8 cellular contexts compared by ENCODE assay signal in genomic region chr22:45159652-45160462, GRCh38. TPM values are rescaled to one million over a fixed set of nuclear protein-coding genes. Genes with fewer than 3 reads are reported as not detected.
A peak's percentile ranks its signal among the peaks of the same experiment; 100 is the strongest.
DNase-seq lines count a peak whose midpoint lies in the region; ATAC-seq and TF ChIP-seq lines count a peak whose summit lies in the region.

No MANE protein-coding gene starts in this region.

- peaks cover 67% of the 10 kb centered on the region for H3K4me1 Mint-ChIP-seq in CD14-positive monocyte

- peaks cover 0 to 1% (median 0%) of the 10 kb centered on the region in 7 donors for H3K9me3 Mint-ChIP-seq in CD14-positive monocyte

- peak overlapping the region; percentile 95 to 98 (median 97) for H3K27ac Mint-ChIP-seq in CD14-positive monocyte

- no peaks in the 10 kb centered on the region for H3K27me3 ChIP-seq in HUES6 (ENCODE audit: control insufficient read depth, insufficient read depth, low read length)
- H3K27me3 ChIP-seq in mammary epithelial cell (ENCODE audit: insufficient read depth, low read length): no peaks in the 10 kb centered on the region

- intact Hi-C loops in CD14-positive monocyte (cut with micrococcal nuclease): loop anchor here in 1 of 2 donors (10.0 kb wide), 1 partner anchor 885 kb away; no protein-coding TSS in a partner anchor
- intact Hi-C loops in mammary epithelial cell (cut with micrococcal nuclease): no loop called here
- intact Hi-C loops in mucosa of descending colon (cut with DNase I, micrococcal nuclease): no loop called here
- intact Hi-C loops in posterior vena cava (cut with DNase I): no loop called here

- H2AFZ ChIP-seq in mammary epithelial cell (ENCODE audit: low read depth, low read length): no peak overlapping the region

- H3K36me3 Mint-ChIP-seq in CD14-positive monocyte: peaks cover 34 to 36% of the 10 kb centered on the region in 2 donors

- CTCF ChIA-PET in mammary epithelial cell (lab: Charles Lee; ENCODE audit: low non-redundant PET): no interaction called here

- no peaks in the 10 kb centered on the region for H3K27me3 Mint-ChIP-seq in CD14-positive monocyte (ENCODE audit: low read depth in 3 of 3)

- H3K79me2 ChIP-seq in mammary epithelial cell (ENCODE audit: insufficient read depth, low read length): peaks cover 92% of the 10 kb centered on the region

- 98% methylated on average over 5 of the region's 5 CpGs for WGBS in mammary epithelial cell (ENCODE audit: low coverage, missing lambda C conversion rate)

- dilution Hi-C loops in mammary epithelial cell (cut with HindIII; ENCODE audit: low sequenced_read_pairs): no loop called here

- no TSS peak for BruUV-seq in mammary epithelial cell (replicated peaks; lab: Mats Ljungman, UMichigan)

- peak overlapping the region; percentile 31 to 59 for H3K4me3 Mint-ChIP-seq in CD14-positive monocyte

- peak overlapping the region; percentile 9 for H3K4me2 ChIP-seq in mammary epithelial cell (ENCODE audit: insufficient read depth, low read depth, low read length)

- no peak for DNase-seq in CD14-positive monocyte (ENCODE audit: low spot score)
- DNase-seq in mammary epithelial cell: no peak
- peak in 1 of 3 donors; percentile 47 for DNase-seq in mucosa of descending colon
- no peak for DNase-seq in NCI-H2171 treated with DMSO at 0.1 percent for 48 hours (lab: John Stamatoyannopoulos, UW)
- DNase-seq in posterior vena cava (ENCODE audit: low spot score): no peak

- H3K27ac ChIP-seq in HUES6 (ENCODE audit: low read depth, low read length): peak overlapping the region; percentile 10; the same call in 1 of the 2 replicates
- peak overlapping the region; percentile 14 for H3K27ac ChIP-seq in mammary epithelial cell (ENCODE audit: insufficient read depth, low read depth, low read length)

- no peaks in the 10 kb centered on the region for H4K20me1 ChIP-seq in mammary epithelial cell (ENCODE audit: insufficient read depth, low read length)

- peaks cover 30% of the 10 kb centered on the region for H3K36me3 ChIP-seq in HUES6 (ENCODE audit: control insufficient read depth, insufficient read depth, low read length)
- peaks cover 10% of the 10 kb centered on the region for H3K36me3 ChIP-seq in mammary epithelial cell (ENCODE audit: insufficient read depth, low read length)
- H3K36me3 ChIP-seq in mucosa of descending colon (ENCODE audit: low read depth): no peaks in the 10 kb centered on the region

- no peak overlapping the region; the same call in 1 of the 2 replicates for H3K4me3 ChIP-seq in HUES6 (ENCODE audit: low read depth, low read length)
- no peak overlapping the region for H3K4me3 ChIP-seq in mammary epithelial cell (replicated peaks in 1 of 3; ENCODE audit: insufficient read depth in 1 of 3, low read depth in 2 of 3, low read length in 3 of 3)
- no peak overlapping the region for H3K4me3 ChIP-seq in mucosa of descending colon

- in situ Hi-C loops in mammary epithelial cell (cut with MboI; ENCODE audit: low sequenced_read_pairs in 2 of 2): loop anchor here in 1 of 2 donors (5.0 kb wide), 1 partner anchor 53 kb away; no protein-coding TSS in a partner anchor

- ATAC-seq in mucosa of descending colon: peak; percentile 39
- ATAC-seq in GM19452 (IDR thresholded peaks at IDR 0.05; ENCODE audit: unreplicated experiment): no peak
- ATAC-seq in HG03095 (IDR thresholded peaks at IDR 0.05; ENCODE audit: unreplicated experiment): no peak

- no peaks in the 10 kb centered on the region for H3K9me3 ChIP-seq in HUES6 (ENCODE audit: control insufficient read depth, insufficient read depth, low read depth, low read length)
- no peaks in the 10 kb centered on the region for H3K9me3 ChIP-seq in mammary epithelial cell (replicated peaks; ENCODE audit: insufficient read depth, low read length)
- H3K9me3 ChIP-seq in mucosa of descending colon: no peaks in the 10 kb centered on the region

- H3K9ac ChIP-seq in HUES6 (ENCODE audit: low read length) (peak overlapping the region; percentile 12), mammary epithelial cell (ENCODE audit: insufficient read depth, low read length) (no peak overlapping the region)

- TF ChIP-seq CTCF in CD14-positive monocyte (IDR thresholded peaks at IDR 0.05) (peak; percentile 11), mammary epithelial cell (conservative IDR thresholded peaks at IDR 0.05 in 1 of 2, IDR thresholded peaks at IDR 0.05 in 1 of 2; ENCODE audit: extremely low read depth in 1 of 2, insufficient read depth in 1 of 2, low read depth in 1 of 2, low read length in 2 of 2) (no peak), mucosa of descending colon (IDR thresholded peaks at IDR 0.05) (no peak)

- H3K4me1 ChIP-seq in HUES6 (ENCODE audit: control insufficient read depth, insufficient read depth, low read length): peaks cover 38% of the 10 kb centered on the region
- peaks cover 24% of the 10 kb centered on the region for H3K4me1 ChIP-seq in mammary epithelial cell (ENCODE audit: insufficient read depth, low read length)
- peaks cover 32% of the 10 kb centered on the region for H3K4me1 ChIP-seq in mucosa of descending colon (ENCODE audit: low read depth)

RNA-seq across cellular contexts. Expression of gene NUP50, which starts 3.9 kb away (rescaled TPM):
- 10 to 100 TPM; 23.4 to 28.4 TPM for polyA plus RNA-seq in CD14-positive monocyte
- total RNA-seq in mammary epithelial cell: 10 to 100 TPM; 33.7 to 81.5 TPM
- polyA plus RNA-seq in mammary epithelial cell: 35.0 TPM
- 54.1 TPM for polyA minus RNA-seq in mammary epithelial cell
- total RNA-seq in mucosa of descending colon: 10 to 100 TPM; 42.5 to 80.7 (median 65.7) TPM
- total RNA-seq in posterior vena cava: 10 to 100 TPM; 29.7 to 30.1 TPM
